1 cellular context compared by ENCODE assay signal in genomic region chr6:142942238-142942637, GRCh38.
TF ChIP-seq lines count a peak whose summit lies in the region.

No MANE protein-coding gene starts in this region.

TF ChIP-seq in GM12878, 131 proteins besides CTCF, POLR2A, EP300 and RAD21 (continued from another document):
- TF ChIP-seq, protein P1, sequence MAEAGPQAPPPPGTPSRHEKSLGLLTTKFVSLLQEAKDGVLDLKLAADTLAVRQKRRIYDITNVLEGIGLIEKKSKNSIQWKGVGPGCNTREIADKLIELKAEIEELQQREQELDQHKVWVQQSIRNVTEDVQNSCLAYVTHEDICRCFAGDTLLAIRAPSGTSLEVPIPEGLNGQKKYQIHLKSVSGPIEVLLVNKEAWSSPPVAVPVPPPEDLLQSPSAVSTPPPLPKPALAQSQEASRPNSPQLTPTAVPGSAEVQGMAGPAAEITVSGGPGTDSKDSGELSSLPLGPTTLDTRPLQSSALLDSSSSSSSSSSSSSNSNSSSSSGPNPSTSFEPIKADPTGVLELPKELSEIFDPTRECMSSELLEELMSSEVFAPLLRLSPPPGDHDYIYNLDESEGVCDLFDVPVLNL (IDR thresholded peaks at IDR 0.05; ENCODE audit: low read depth, low read length) = no peak
- no peak for TF ChIP-seq RAD51 (IDR thresholded peaks at IDR 0.05)
- no peak for TF ChIP-seq KAT2A (conservative IDR thresholded peaks at IDR 0.05; ENCODE audit: control insufficient read depth, low read depth, low read length)
- no peak for TF ChIP-seq ZSCAN29 (IDR thresholded peaks at IDR 0.05)
- no peak for TF ChIP-seq MEF2A (IDR thresholded peaks at IDR 0.05; ENCODE audit: insufficient read depth, low read depth, low read length)
- TF ChIP-seq IRF4 (IDR thresholded peaks at IDR 0.05; ENCODE audit: low read depth, low read length) = no peak
- no peak for TF ChIP-seq NFXL1 (IDR thresholded peaks at IDR 0.05; ENCODE audit: borderline replicate concordance)
- no peak for TF ChIP-seq ZBTB4 (CRISPR knock-in tag; IDR thresholded peaks at IDR 0.05)
- TF ChIP-seq RBBP5 (conservative IDR thresholded peaks at IDR 0.05) = no peak
- no peak for TF ChIP-seq SMAD5 (IDR thresholded peaks at IDR 0.05; ENCODE audit: low read depth)
- no peak for TF ChIP-seq PAX5 (IDR thresholded peaks at IDR 0.05; ENCODE audit: borderline replicate concordance, low read depth, low read length)
- TF ChIP-seq, protein P2, sequence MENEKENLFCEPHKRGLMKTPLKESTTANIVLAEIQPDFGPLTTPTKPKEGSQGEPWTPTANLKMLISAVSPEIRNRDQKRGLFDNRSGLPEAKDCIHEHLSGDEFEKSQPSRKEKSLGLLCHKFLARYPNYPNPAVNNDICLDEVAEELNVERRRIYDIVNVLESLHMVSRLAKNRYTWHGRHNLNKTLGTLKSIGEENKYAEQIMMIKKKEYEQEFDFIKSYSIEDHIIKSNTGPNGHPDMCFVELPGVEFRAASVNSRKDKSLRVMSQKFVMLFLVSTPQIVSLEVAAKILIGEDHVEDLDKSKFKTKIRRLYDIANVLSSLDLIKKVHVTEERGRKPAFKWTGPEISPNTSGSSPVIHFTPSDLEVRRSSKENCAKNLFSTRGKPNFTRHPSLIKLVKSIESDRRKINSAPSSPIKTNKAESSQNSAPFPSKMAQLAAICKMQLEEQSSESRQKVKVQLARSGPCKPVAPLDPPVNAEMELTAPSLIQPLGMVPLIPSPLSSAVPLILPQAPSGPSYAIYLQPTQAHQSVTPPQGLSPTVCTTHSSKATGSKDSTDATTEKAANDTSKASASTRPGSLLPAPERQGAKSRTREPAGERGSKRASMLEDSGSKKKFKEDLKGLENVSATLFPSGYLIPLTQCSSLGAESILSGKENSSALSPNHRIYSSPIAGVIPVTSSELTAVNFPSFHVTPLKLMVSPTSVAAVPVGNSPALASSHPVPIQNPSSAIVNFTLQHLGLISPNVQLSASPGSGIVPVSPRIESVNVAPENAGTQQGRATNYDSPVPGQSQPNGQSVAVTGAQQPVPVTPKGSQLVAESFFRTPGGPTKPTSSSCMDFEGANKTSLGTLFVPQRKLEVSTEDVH (IDR thresholded peaks at IDR 0.05; ENCODE audit: low read depth, partially characterized antibody) = no peak
- TF ChIP-seq ZBED1 (IDR thresholded peaks at IDR 0.05; ENCODE audit: borderline replicate concordance) = no peak
- no peak for TF ChIP-seq NRF1 (conservative IDR thresholded peaks at IDR 0.05; ENCODE audit: low read depth, low read length)
